In the genomic region with DNA sequence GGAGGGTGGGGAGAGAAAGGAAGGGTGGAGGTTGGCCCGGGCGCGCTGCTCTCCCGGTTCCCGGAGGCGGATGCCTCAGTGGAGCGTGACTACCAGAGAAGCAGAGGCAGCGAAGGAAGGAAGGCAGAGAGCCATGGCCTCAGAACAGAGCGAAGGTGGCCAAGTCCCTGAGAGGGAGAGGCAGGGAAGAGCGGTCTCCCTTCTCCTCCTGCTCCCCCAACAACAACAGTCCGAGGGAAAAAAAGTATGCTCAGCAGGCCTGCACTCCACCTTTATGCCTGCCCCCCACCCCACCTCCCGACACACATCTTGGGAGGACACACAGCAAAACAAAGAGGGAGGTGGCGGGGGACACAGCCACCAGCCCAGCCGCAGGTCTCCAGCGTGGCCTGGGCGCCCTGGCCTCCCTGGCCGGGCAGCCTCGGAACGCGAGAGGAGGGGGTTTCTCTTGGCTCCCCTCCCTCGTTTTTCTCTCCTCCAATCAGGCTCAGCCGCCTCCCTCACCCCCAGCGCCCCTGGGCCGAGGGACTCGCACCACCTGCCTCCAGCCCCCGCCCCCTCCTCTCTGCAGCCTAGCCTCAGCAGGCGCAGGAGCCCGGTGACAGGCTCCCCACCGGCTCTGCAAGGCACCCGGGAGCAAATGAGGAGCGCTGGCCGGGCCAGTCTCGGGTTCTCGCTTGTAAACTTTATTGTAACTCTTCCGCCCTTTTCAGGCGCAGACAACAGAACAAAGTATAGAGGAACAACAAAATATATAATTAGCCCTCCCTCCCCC, we compare ENCODE assay signal across 1 cellular context.
TF ChIP-seq lines count a peak whose summit lies in the region.

No MANE protein-coding gene starts in this region.

TF ChIP-seq in HCT116, 20 proteins besides CTCF, POLR2A, EP300 and RAD21 (continued from another document):
- TF ChIP-seq, protein P1, sequence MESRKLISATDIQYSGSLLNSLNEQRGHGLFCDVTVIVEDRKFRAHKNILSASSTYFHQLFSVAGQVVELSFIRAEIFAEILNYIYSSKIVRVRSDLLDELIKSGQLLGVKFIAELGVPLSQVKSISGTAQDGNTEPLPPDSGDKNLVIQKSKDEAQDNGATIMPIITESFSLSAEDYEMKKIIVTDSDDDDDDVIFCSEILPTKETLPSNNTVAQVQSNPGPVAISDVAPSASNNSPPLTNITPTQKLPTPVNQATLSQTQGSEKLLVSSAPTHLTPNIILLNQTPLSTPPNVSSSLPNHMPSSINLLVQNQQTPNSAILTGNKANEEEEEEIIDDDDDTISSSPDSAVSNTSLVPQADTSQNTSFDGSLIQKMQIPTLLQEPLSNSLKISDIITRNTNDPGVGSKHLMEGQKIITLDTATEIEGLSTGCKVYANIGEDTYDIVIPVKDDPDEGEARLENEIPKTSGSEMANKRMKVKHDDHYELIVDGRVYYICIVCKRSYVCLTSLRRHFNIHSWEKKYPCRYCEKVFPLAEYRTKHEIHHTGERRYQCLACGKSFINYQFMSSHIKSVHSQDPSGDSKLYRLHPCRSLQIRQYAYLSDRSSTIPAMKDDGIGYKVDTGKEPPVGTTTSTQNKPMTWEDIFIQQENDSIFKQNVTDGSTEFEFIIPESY (IDR thresholded peaks at IDR 0.05; ENCODE audit: extremely low read depth, insufficient replicate concordance, low read length), result no peak
